In the genomic region with DNA sequence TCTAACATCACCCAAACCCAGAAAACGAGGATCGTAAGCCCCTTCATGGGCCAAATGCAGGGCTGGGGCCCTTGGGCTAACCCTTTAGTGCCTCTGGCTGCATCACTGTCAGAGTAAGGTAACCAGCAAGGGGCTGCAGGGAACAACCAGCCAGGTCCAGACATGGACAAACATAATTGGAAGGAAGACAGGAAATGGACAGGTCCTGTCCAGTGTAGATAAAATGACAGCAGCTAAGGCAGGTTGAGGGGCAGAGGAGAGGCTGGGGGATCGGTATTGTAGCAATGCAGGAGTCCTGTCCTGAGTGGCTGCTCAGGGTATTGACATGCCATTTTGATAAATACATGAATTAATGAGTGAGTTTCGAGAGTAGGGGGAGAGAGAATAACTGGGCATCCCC, we compare ENCODE assay signal across 15 cellular contexts. TPM values are rescaled to one million over a fixed set of nuclear protein-coding genes. Genes with fewer than 3 reads are reported as not detected.
A peak's percentile ranks its signal among the peaks of the same experiment; 100 is the strongest.
DNase-seq lines count a peak whose midpoint lies in the region; ATAC-seq and TF ChIP-seq lines count a peak whose summit lies in the region.
"Had no signal": no experiment of that assay in that cellular context is flagged by ENCODE, and none has a peak within 500 bp of the region (broad histone marks: within the 10 kb centered on the region; RNA-seq: fewer than 3 reads in every experiment).

No MANE protein-coding gene starts in this region.

- H3K4me2 ChIP-seq in GM23338 (no peak overlapping the region), SU-DHL-6 (ENCODE audit: low read depth, low read length, poor library complexity, severe bottlenecking) (peak overlapping the region; percentile 92)

- H3K9me2 ChIP-seq in GM23338 (ENCODE audit: insufficient read depth) (no peaks in the 10 kb centered on the region), SU-DHL-6 (replicated peaks; ENCODE audit: insufficient read depth, low read length) (no peaks in the 10 kb centered on the region)

- H3K4me3 Mint-ChIP-seq in GM23338 (no peak overlapping the region), endothelial cell (ENCODE audit: unreplicated experiment) (no peak overlapping the region)
- H3K4me3 Mint-ChIP-seq in stimulated activated naive B cell treated with anti-CD40 and anti-IgM and Interleukin-4, amounts not matched to agents 10 μg/mL and 1 μg/mL and 100 μg/mL, for 72 hours, result no peak overlapping the region
- H3K4me3 Mint-ChIP-seq in stimulated activated effector memory CD8-positive, alpha-beta T cell treated with anti-CD3 and anti-CD28 coated beads, Interleukin-12 subunit alpha, Interleukin-12 subunit beta, amount 100 ng/mL, for 72 hours, result no peak overlapping the region
- H3K4me3 Mint-ChIP-seq: CD4-positive, CD25-positive, alpha-beta regulatory T cell had no signal

- peak overlapping the region; percentile 64; the same call in 1 of the 2 replicates for H3K27ac ChIP-seq in GM23338 (ENCODE audit: low read depth)
- H3K27ac ChIP-seq in SU-DHL-6 (ENCODE audit: low read depth, low read length), result peak overlapping the region; percentile 97

- no peaks in the 10 kb centered on the region for H3K27me3 ChIP-seq in GM23338 (ENCODE audit: insufficient read depth)
- H3K27me3 ChIP-seq in SU-DHL-6 (ENCODE audit: low read length), result no peaks in the 10 kb centered on the region

- no peaks in the 10 kb centered on the region for H3K36me3 ChIP-seq in GM23338 (ENCODE audit: insufficient read depth)
- no peaks in the 10 kb centered on the region for H3K36me3 ChIP-seq in SU-DHL-6 (ENCODE audit: low read length)
- H3K36me3 ChIP-seq in mucosa of descending colon (ENCODE audit: low read depth), result no peaks in the 10 kb centered on the region

- H3K27me3 Mint-ChIP-seq in GM23338 (ENCODE audit: insufficient read depth, low read depth, poor library complexity) (peaks cover 8% of the 10 kb centered on the region), endothelial cell (ENCODE audit: unreplicated experiment) (no peaks in the 10 kb centered on the region)
- H3K27me3 Mint-ChIP-seq in stimulated activated naive B cell treated with anti-CD40 and anti-IgM and Interleukin-4, amounts not matched to agents 10 μg/mL and 1 μg/mL and 100 μg/mL, for 72 hours, result no peaks in the 10 kb centered on the region
- H3K27me3 Mint-ChIP-seq: CD4-positive, CD25-positive, alpha-beta regulatory T cell had no signal

- intact Hi-C loops in mucosa of descending colon (cut with DNase I, micrococcal nuclease), result no loop called here

- H3K9ac ChIP-seq in SU-DHL-6 (ENCODE audit: low read length), result peak overlapping the region; percentile 14

- TF ChIP-seq CTCF in GM23338 (conservative IDR thresholded peaks at IDR 0.05; ENCODE audit: low read depth in 2 of 2) (no peak), SU-DHL-6 (IDR thresholded peaks at IDR 0.05; ENCODE audit: insufficient read depth, low read length, poor library complexity, severe bottlenecking) (no peak), endothelial cell (IDR thresholded peaks at IDR 0.05; ENCODE audit: unreplicated experiment) (no peak), mucosa of descending colon (IDR thresholded peaks at IDR 0.05) (no peak)

- no peaks in the 10 kb centered on the region for H4K20me1 ChIP-seq in GM23338 (replicated peaks; ENCODE audit: insufficient read depth)
- no peaks in the 10 kb centered on the region for H4K20me1 ChIP-seq in SU-DHL-6 (ENCODE audit: low read depth, low read length)

- no peak for ATAC-seq in GM23338
- no peak for ATAC-seq in stimulated activated naive B cell treated with anti-CD40 and anti-IgM and Interleukin-4, amounts not matched to agents 10 μg/mL and 1 μg/mL and 100 μg/mL, for 72 hours (replicated peaks)
- ATAC-seq in stimulated activated effector memory CD8-positive, alpha-beta T cell treated with anti-CD3 and anti-CD28 coated beads, Interleukin-12 subunit alpha, Interleukin-12 subunit beta, amount 100 ng/mL, for 72 hours, result no peak
- ATAC-seq in mucosa of descending colon, result no peak
- ATAC-seq: Panc1 had no signal

- H3K9me3 Mint-ChIP-seq in GM23338 (no peaks in the 10 kb centered on the region), endothelial cell (ENCODE audit: unreplicated experiment) (no peaks in the 10 kb centered on the region)
- no peaks in the 10 kb centered on the region for H3K9me3 Mint-ChIP-seq in stimulated activated naive B cell treated with anti-CD40 and anti-IgM and Interleukin-4, amounts not matched to agents 10 μg/mL and 1 μg/mL and 100 μg/mL, for 72 hours
- no peaks in the 10 kb centered on the region for H3K9me3 Mint-ChIP-seq in stimulated activated effector memory CD8-positive, alpha-beta T cell treated with anti-CD3 and anti-CD28 coated beads, Interleukin-12 subunit alpha, Interleukin-12 subunit beta, amount 100 ng/mL, for 72 hours
- H3K9me3 Mint-ChIP-seq: CD4-positive, CD25-positive, alpha-beta regulatory T cell had no signal

- no peak overlapping the region for H3K27ac Mint-ChIP-seq in GM23338
- peak overlapping the region; percentile 27 for H3K27ac Mint-ChIP-seq in endothelial cell (ENCODE audit: unreplicated experiment)
- peak overlapping the region; percentile 65 for H3K27ac Mint-ChIP-seq in stimulated activated naive B cell treated with anti-CD40 and anti-IgM and Interleukin-4, amounts not matched to agents 10 μg/mL and 1 μg/mL and 100 μg/mL, for 72 hours
- H3K27ac Mint-ChIP-seq in stimulated activated effector memory CD8-positive, alpha-beta T cell treated with anti-CD3 and anti-CD28 coated beads, Interleukin-12 subunit alpha, Interleukin-12 subunit beta, amount 100 ng/mL, for 72 hours, result no peak overlapping the region

- no peak for DNase-seq in GM23338 (ENCODE audit: low spot score)
- DNase-seq in endothelial cell (ENCODE audit: low spot score), result no peak
- no peak for DNase-seq in stimulated activated naive B cell treated with anti-CD40 and anti-IgM and Interleukin-4, amounts not matched to agents 10 μg/mL and 1 μg/mL and 100 μg/mL, for 72 hours
- no peak for DNase-seq in stimulated activated effector memory CD8-positive, alpha-beta T cell treated with anti-CD3 and anti-CD28 coated beads, Interleukin-12 subunit alpha, Interleukin-12 subunit beta, amount 100 ng/mL, for 72 hours (ENCODE audit: low spot score in 2 of 2)
- DNase-seq in mucosa of descending colon, result no peak
- DNase-seq in NCI-H1436 treated with DMSO at 0.1 percent for 48 hours (lab: John Stamatoyannopoulos, UW), result no peak
- DNase-seq: CD4-positive, CD25-positive, alpha-beta regulatory T cell; DMS53; HCEC 1CT; KBM-7; NCI-H1694; NCI-H2227 treated with DMSO at 0.1 percent for 48 hours; NCI-H524 had no signal

- H3K79me2 ChIP-seq in GM23338 (replicated peaks; ENCODE audit: insufficient read depth) (peaks cover 90% of the 10 kb centered on the region), SU-DHL-6 (ENCODE audit: insufficient read depth, low read length) (peaks cover 66% of the 10 kb centered on the region)

- H3K4me1 Mint-ChIP-seq in GM23338 (peaks cover 57% of the 10 kb centered on the region), endothelial cell (ENCODE audit: unreplicated experiment) (peaks cover 33% of the 10 kb centered on the region)
- H3K4me1 Mint-ChIP-seq in stimulated activated naive B cell treated with anti-CD40 and anti-IgM and Interleukin-4, amounts not matched to agents 10 μg/mL and 1 μg/mL and 100 μg/mL, for 72 hours, result peaks cover 26 to 34% of the 10 kb centered on the region in 2 donors
- peaks cover 27% of the 10 kb centered on the region for H3K4me1 Mint-ChIP-seq in stimulated activated effector memory CD8-positive, alpha-beta T cell treated with anti-CD3 and anti-CD28 coated beads, Interleukin-12 subunit alpha, Interleukin-12 subunit beta, amount 100 ng/mL, for 72 hours

- peaks cover 4% of the 10 kb centered on the region; the same call in 1 of the 2 replicates for H3F3A ChIP-seq in GM23338 (replicated peaks; ENCODE audit: low read depth)
- peaks cover 72% of the 10 kb centered on the region for H3F3A ChIP-seq in SU-DHL-6 (ENCODE audit: insufficient read depth)

- H2AFZ ChIP-seq in GM23338 (no peak overlapping the region), SU-DHL-6 (ENCODE audit: low read depth, low read length, severe bottlenecking) (no peak overlapping the region)

- H3K4me1 ChIP-seq in GM23338 (ENCODE audit: insufficient read depth) (peaks cover 41% of the 10 kb centered on the region), mucosa of descending colon (ENCODE audit: low read depth) (no peaks in the 10 kb centered on the region)

- no peaks in the 10 kb centered on the region for H3K9me3 ChIP-seq in SU-DHL-6 (ENCODE audit: insufficient read depth, low read length)
- H3K9me3 ChIP-seq in mucosa of descending colon, result no peaks in the 10 kb centered on the region

- H3K4me3 ChIP-seq in GM23338, result no peak overlapping the region
- H3K4me3 ChIP-seq in SU-DHL-6 (ENCODE audit: insufficient read depth, low read length, poor library complexity, severe bottlenecking), result no peak overlapping the region
- H3K4me3 ChIP-seq in mucosa of descending colon, result no peak overlapping the region

- H3K36me3 Mint-ChIP-seq in GM23338 (ENCODE audit: low read depth) (no peaks in the 10 kb centered on the region), endothelial cell (ENCODE audit: low read depth, unreplicated experiment) (no peaks in the 10 kb centered on the region)
- H3K36me3 Mint-ChIP-seq in stimulated activated naive B cell treated with anti-CD40 and anti-IgM and Interleukin-4, amounts not matched to agents 10 μg/mL and 1 μg/mL and 100 μg/mL, for 72 hours, result peaks cover 3 to 14% of the 10 kb centered on the region in 2 donors
- no peaks in the 10 kb centered on the region for H3K36me3 Mint-ChIP-seq in stimulated activated effector memory CD8-positive, alpha-beta T cell treated with anti-CD3 and anti-CD28 coated beads, Interleukin-12 subunit alpha, Interleukin-12 subunit beta, amount 100 ng/mL, for 72 hours

TF ChIP-seq in GM23338, 12 proteins besides CTCF, POLR2A, EP300 and RAD21:
- TF ChIP-seq, protein P1, sequence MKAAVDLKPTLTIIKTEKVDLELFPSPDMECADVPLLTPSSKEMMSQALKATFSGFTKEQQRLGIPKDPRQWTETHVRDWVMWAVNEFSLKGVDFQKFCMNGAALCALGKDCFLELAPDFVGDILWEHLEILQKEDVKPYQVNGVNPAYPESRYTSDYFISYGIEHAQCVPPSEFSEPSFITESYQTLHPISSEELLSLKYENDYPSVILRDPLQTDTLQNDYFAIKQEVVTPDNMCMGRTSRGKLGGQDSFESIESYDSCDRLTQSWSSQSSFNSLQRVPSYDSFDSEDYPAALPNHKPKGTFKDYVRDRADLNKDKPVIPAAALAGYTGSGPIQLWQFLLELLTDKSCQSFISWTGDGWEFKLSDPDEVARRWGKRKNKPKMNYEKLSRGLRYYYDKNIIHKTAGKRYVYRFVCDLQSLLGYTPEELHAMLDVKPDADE (IDR thresholded peaks at IDR 0.05), result no peak
- no peak for TF ChIP-seq ZNF331 (CRISPR knock-in tag; IDR thresholded peaks at IDR 0.05; ENCODE audit: low read depth)

RNA-seq across cellular contexts. Expression of a gene that starts 29.8 kb away (rescaled TPM):
- 76.4 and 83.6 TPM in 2 replicates for total RNA-seq in GM23338 (2014; rRNA removed; shearing (Covaris generic))
- 46.3 and 59.3 TPM in 2 replicates for polyA plus RNA-seq in GM23338 (2016; fragmentation: Nextera tagmentation; extraction: Ambion mirVana)
- total RNA-seq in endothelial cell (ENCODE audit: unreplicated experiment) (87.9 TPM), mucosa of descending colon (10 to 100 TPM in 1 of 3 donors, 1 to 10 TPM in 2; 4.1 to 13.7 (median 5.3) TPM)

Comparison
In these comparisons a context has a peak if more than half of its experiments do, and no peak if none do; other contexts are left out.
1. H3K27ac Mint-ChIP-seq: peak in endothelial cell (single experiment) and stimulated activated naive B cell treated with anti-CD40 and anti-IgM and Interleukin-4, amounts not matched to agents 10 μg/mL and 1 μg/mL and 100 μg/mL, for 72 hours (single experiment); none in GM23338 (single experiment) and stimulated activated effector memory CD8-positive, alpha-beta T cell treated with anti-CD3 and anti-CD28 coated beads, Interleukin-12 subunit alpha, Interleukin-12 subunit beta, amount 100 ng/mL, for 72 hours (single experiment).